35 cellular contexts compared by ENCODE assay signal in the genomic region with DNA sequence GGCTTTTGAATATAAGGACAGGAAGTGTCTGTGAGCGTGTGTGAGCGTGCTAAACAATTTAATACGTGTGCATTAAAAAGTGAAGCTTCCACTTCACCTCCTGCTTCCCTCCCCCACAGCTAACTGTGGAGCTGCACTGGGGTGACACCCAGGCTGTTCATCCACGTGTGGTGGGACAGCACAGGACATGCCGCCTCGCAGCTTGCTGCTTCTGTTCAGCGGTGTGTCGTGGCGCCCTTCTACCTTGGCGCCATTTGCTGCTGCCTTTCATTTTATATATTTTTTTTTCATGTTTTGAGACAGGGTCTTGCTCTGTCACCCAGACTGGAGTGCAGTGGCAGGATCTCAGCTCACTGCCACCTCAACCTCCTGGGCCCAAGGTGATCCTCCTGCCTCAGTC.
"Had no signal": no experiment of that assay in that cellular context is flagged by ENCODE, and none has a peak within 500 bp of the region (broad histone marks: within the 10 kb centered on the region; RNA-seq: fewer than 3 reads in every experiment).

No MANE protein-coding gene starts in this region.

- H3K36me3 ChIP-seq: MG63 had no signal

- DNase-seq: Karpas-422, Kasumi-1, KBM-7, KG1, MG63, MM.1S, MV-4-11, NCI-H1048, NCI-H1092, NCI-H1092 treated with DMSO at 0.1 percent for 48 hours, NCI-H1105, NCI-H1105 treated with DMSO at 0.1 percent for 48 hours, NCI-H1417, NCI-H1417 treated with DMSO at 0.1 percent for 48 hours, NCI-H1436, NCI-H1436 treated with DMSO at 0.1 percent for 48 hours, NCI-H146, NCI-H1694, NCI-H1694 treated with DMSO at 0.1 percent for 48 hours, NCI-H187, NCI-H187 treated with DMSO at 0.1 percent for 48 hours, NCI-H1930, NCI-H2029, NCI-H2029 treated with DMSO at 0.1 percent for 48 hours, NCI-H2081, NCI-H2081 treated with DMSO at 0.1 percent for 48 hours, NCI-H2107, NCI-H2171, NCI-H2171 treated with DMSO at 0.1 percent for 48 hours, NCI-H2227 treated with DMSO at 0.1 percent for 48 hours, NCI-H226, NCI-H345, NCI-H446, NCI-H446 treated with DMSO at 0.1 percent for 48 hours had no signal

- H3K9ac ChIP-seq: KMS-11 had no signal

- H3K27ac ChIP-seq: KMS-11 had no signal

- H3K9me3 ChIP-seq: MG63 had no signal

- H3K4me3 ChIP-seq: MG63 had no signal
